ENCODE assay signal across 17 cellular contexts in the genomic region with DNA sequence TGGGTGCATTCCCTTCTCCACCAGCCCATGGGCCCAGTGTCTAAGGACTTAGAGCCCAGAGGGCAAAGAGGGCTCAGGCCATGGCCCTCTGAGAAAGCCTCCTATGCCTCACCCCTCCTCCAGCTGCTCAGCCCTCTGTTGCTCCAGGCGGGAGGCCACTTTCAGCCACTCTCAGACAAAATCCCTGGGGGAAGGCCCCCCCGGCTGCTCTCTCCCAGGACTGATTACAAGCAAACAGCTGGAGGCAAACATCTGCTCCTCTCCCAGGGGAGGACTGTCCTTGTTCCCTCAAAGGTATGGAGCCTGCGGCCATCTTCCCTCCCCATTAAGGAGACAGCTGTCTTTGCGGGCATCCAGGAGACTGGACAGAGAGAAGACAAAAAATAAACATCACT. TPM values are rescaled to one million over a fixed set of nuclear protein-coding genes. Genes with fewer than 3 reads are reported as not detected.
A peak's percentile ranks its signal among the peaks of the same experiment; 100 is the strongest.
DNase-seq lines count a peak whose midpoint lies in the region; ATAC-seq lines count a peak whose summit lies in the region.
"Had no signal": no experiment of that assay in that cellular context is flagged by ENCODE, and none has a peak within 500 bp of the region (broad histone marks: within the 10 kb centered on the region; RNA-seq: fewer than 3 reads in every experiment).

No MANE protein-coding gene starts in this region.

- peaks cover 0 to 7% of the 10 kb centered on the region in 2 donors for H3K4me1 Mint-ChIP-seq in natural killer cell treated with Interleukin-12 subunit alpha and Interleukin-12 subunit beta and Interleukin-15 and Interleukin-18, amount 100 ng/mL, for 72 hours (ENCODE audit: low read depth in 2 of 2)

- ATAC-seq in Right ventricle myocardium inferior = no peak
- no peak for ATAC-seq in Right ventricle myocardium superior (ENCODE audit: poor library complexity)
- ATAC-seq in natural killer cell treated with Interleukin-12 subunit alpha and Interleukin-12 subunit beta and Interleukin-15 and Interleukin-18, amount 100 ng/mL, for 72 hours = no peak
- no peak for ATAC-seq in stimulated activated naive CD8-positive, alpha-beta T cell treated with anti-CD3 and anti-CD28 coated beads, Interleukin-15, Interleukin-2, amounts not matched to agents 100 U/mL and 50 U/mL, for 24 hours

- H3K36me3 Mint-ChIP-seq in natural killer cell treated with Interleukin-12 subunit alpha and Interleukin-12 subunit beta and Interleukin-15 and Interleukin-18, amount 100 ng/mL, for 72 hours = no peaks in the 10 kb centered on the region

- H3K9me3 Mint-ChIP-seq in natural killer cell treated with Interleukin-12 subunit alpha and Interleukin-12 subunit beta and Interleukin-15 and Interleukin-18, amount 100 ng/mL, for 72 hours = no peaks in the 10 kb centered on the region
- H3K9me3 Mint-ChIP-seq: T-helper 1 cell treated with Interleukin-12 subunit alpha and Interleukin-12 subunit beta and Interleukin-4 antibody, amounts not matched to agents 30 μg/mL and 1 μg/mL, for 36 hours had no signal

- H3K27me3 Mint-ChIP-seq in natural killer cell treated with Interleukin-12 subunit alpha and Interleukin-12 subunit beta and Interleukin-15 and Interleukin-18, amount 100 ng/mL, for 72 hours = peaks cover 29 to 44% of the 10 kb centered on the region in 2 donors

- no peak overlapping the region for H3K4me3 Mint-ChIP-seq in natural killer cell treated with Interleukin-12 subunit alpha and Interleukin-12 subunit beta and Interleukin-15 and Interleukin-18, amount 100 ng/mL, for 72 hours
- H3K4me3 Mint-ChIP-seq: T-helper 1 cell treated with Interleukin-12 subunit alpha and Interleukin-12 subunit beta and Interleukin-4 antibody, amounts not matched to agents 30 μg/mL and 1 μg/mL, for 36 hours had no signal

- no peak overlapping the region for H3K27ac Mint-ChIP-seq in natural killer cell treated with Interleukin-12 subunit alpha and Interleukin-12 subunit beta and Interleukin-15 and Interleukin-18, amount 100 ng/mL, for 72 hours
- H3K27ac Mint-ChIP-seq: T-helper 1 cell treated with Interleukin-12 subunit alpha and Interleukin-12 subunit beta and Interleukin-4 antibody, amounts not matched to agents 30 μg/mL and 1 μg/mL, for 36 hours had no signal

- DNase-seq in Right ventricle myocardium inferior (ENCODE audit: missing footprints) (peak; percentile 26), Right ventricle myocardium superior (no peak), NCI-H1694 treated with DMSO at 0.1 percent for 48 hours (lab: John Stamatoyannopoulos, UW) (peak; percentile 23), RPMI7951 (ENCODE audit: low read depth) (peak; percentile 78), superior temporal gyrus (ENCODE audit: extremely low spot score) (no peak), AG08395 (ENCODE audit: low spot score) (no peak)
- DNase-seq in natural killer cell treated with Interleukin-12 subunit alpha and Interleukin-12 subunit beta and Interleukin-15 and Interleukin-18, amount 100 ng/mL, for 72 hours (ENCODE audit: low spot score) = no peak
- no peak for DNase-seq in stimulated activated naive CD8-positive, alpha-beta T cell treated with anti-CD3 and anti-CD28 coated beads, Interleukin-15, Interleukin-2, amounts not matched to agents 100 U/mL and 50 U/mL, for 24 hours
- DNase-seq: activated CD4-positive, CD25-positive, alpha-beta regulatory T cell; activated CD8-positive, alpha-beta memory T cell treated with anti-CD3 and anti-CD28 coated beads for 24 hours; adrenal gland; central memory CD4-positive, alpha-beta T cell; effector CD8-positive, alpha-beta T cell; mesendoderm; MV-4-11; retina had no signal

- intact Hi-C loops in Right ventricle myocardium inferior (cut with DNase I) = no loop called here
- intact Hi-C loops in Right ventricle myocardium superior (cut with DNase I) = no loop called here

RNA-seq across cellular contexts. Expression of a gene that starts 54.9 kb away (rescaled TPM):
- total RNA-seq in Right ventricle myocardium inferior = not detected
- total RNA-seq in Right ventricle myocardium superior = not detected
- total RNA-seq in RPMI7951 (2014; rRNA removed; shearing (Covaris generic)) = not detected in 2 replicates
- total RNA-seq in natural killer cell treated with Interleukin-12 subunit alpha and Interleukin-12 subunit beta and Interleukin-15 and Interleukin-18, amount 100 ng/mL, for 72 hours = under 1 TPM; 0.45 to 0.71 TPM

Comparison
In these comparisons a context has a peak if more than half of its experiments do, and no peak if none do; other contexts are left out.
1. DNase-seq: peak in Right ventricle myocardium inferior (single experiment), NCI-H1694 treated with DMSO at 0.1 percent for 48 hours (single experiment) and RPMI7951 (single experiment); none in Right ventricle myocardium superior (single experiment), superior temporal gyrus (single experiment), natural killer cell treated with Interleukin-12 subunit alpha and Interleukin-12 subunit beta and Interleukin-15 and Interleukin-18, amount 100 ng/mL, for 72 hours (single experiment), stimulated activated naive CD8-positive, alpha-beta T cell treated with anti-CD3 and anti-CD28 coated beads, Interleukin-15, Interleukin-2, amounts not matched to agents 100 U/mL and 50 U/mL, for 24 hours (single experiment) and AG08395 (single experiment).